ENCODE assay signal across 14 cellular contexts in genomic region chr14:22897357-22897756, GRCh38. TPM values are rescaled to one million over a fixed set of nuclear protein-coding genes. Genes with fewer than 3 reads are reported as not detected.
"Had no signal": no experiment of that assay in that cellular context is flagged by ENCODE, and none has a peak within 500 bp of the region (broad histone marks: within the 10 kb centered on the region; RNA-seq: fewer than 3 reads in every experiment).

No MANE protein-coding gene starts in this region.

- H3K4me1 Mint-ChIP-seq: nephron had no signal

- H3K4me3 ChIP-seq: adrenal gland, coronary artery, esophagus squamous epithelium, thyroid gland had no signal

- H3K9me3 Mint-ChIP-seq: nephron; stimulated activated naive B cell treated with anti-CD40 and anti-IgM and Interleukin-4, amounts not matched to agents 10 μg/mL and 1 μg/mL and 100 μg/mL, for 72 hours had no signal

- DNase-seq: activated CD4-positive, alpha-beta T cell treated with anti-CD3 and anti-CD28 coated beads for 1 hour; activated CD4-positive, alpha-beta T cell treated with anti-CD3 and anti-CD28 coated beads, Interleukin-2, amount 50 U/mL, for 4 hours; activated naive CD4-positive, alpha-beta T cell treated with anti-CD3 and anti-CD28 coated beads, Interleukin-2, amount 50 U/mL, for 16 hours; activated T-cell treated with anti-CD3 and anti-CD28 coated beads for 4 hours; adrenal gland; esophagus squamous epithelium; kidney glomerular epithelial cell; stimulated activated CD4-positive, alpha-beta T cell treated with anti-CD3 and anti-CD28 coated beads, Interleukin-12 subunit alpha, Interleukin-12 subunit beta, amount 100 ng/mL, for 4 hours; stimulated activated CD4-positive, alpha-beta T cell treated with anti-CD3 and anti-CD28 coated beads, Interleukin-2, amount 100 ng/mL, for 24 hours; stimulated activated naive B cell treated with anti-CD40 and anti-IgM and Interleukin-4, amounts not matched to agents 10 μg/mL and 1 μg/mL and 100 μg/mL, for 72 hours; thyroid gland had no signal

- H3K27me3 Mint-ChIP-seq: stimulated activated naive B cell treated with anti-CD40 and anti-IgM and Interleukin-4, amounts not matched to agents 10 μg/mL and 1 μg/mL and 100 μg/mL, for 72 hours had no signal

- H3K27me3 ChIP-seq: adrenal gland, esophagus squamous epithelium, thyroid gland had no signal

- H3K4me3 Mint-ChIP-seq: nephron; stimulated activated naive B cell treated with anti-CD40 and anti-IgM and Interleukin-4, amounts not matched to agents 10 μg/mL and 1 μg/mL and 100 μg/mL, for 72 hours had no signal

- H3K27ac ChIP-seq: coronary artery, esophagus squamous epithelium had no signal

- H3K27ac Mint-ChIP-seq: nephron; stimulated activated naive B cell treated with anti-CD40 and anti-IgM and Interleukin-4, amounts not matched to agents 10 μg/mL and 1 μg/mL and 100 μg/mL, for 72 hours had no signal

- H3K9me3 ChIP-seq: adrenal gland, esophagus squamous epithelium, thyroid gland had no signal

- ATAC-seq: stimulated activated naive B cell treated with anti-CD40 and anti-IgM and Interleukin-4, amounts not matched to agents 10 μg/mL and 1 μg/mL and 100 μg/mL, for 72 hours had no signal

RNA-seq across cellular contexts. Expression of gene REM2, which starts 14.3 kb away (rescaled TPM):
- total RNA-seq: glomerular endothelial cell had no signal
